Comparison of ENCODE assay signal across 14 cellular contexts in genomic region chr1:60942896-60943633, GRCh38.
DNase-seq lines count a peak whose midpoint lies in the region; ATAC-seq and TF ChIP-seq lines count a peak whose summit lies in the region.
"Had no signal": no experiment of that assay in that cellular context is flagged by ENCODE, and none has a peak within 500 bp of the region (broad histone marks: within the 10 kb centered on the region; RNA-seq: fewer than 3 reads in every experiment).

No MANE protein-coding gene starts in this region.

- no peaks in the 10 kb centered on the region for H3K27me3 ChIP-seq in Karpas-422 (ENCODE audit: low read length)
- H3K27me3 ChIP-seq: SJCRH30 had no signal

- H3K4me1 ChIP-seq in Karpas-422 (ENCODE audit: low read length), result peaks cover 8% of the 10 kb centered on the region
- H3K4me1 ChIP-seq: HAP-1, SJCRH30 had no signal

- no peaks in the 10 kb centered on the region for H3K9me3 ChIP-seq in Karpas-422 (ENCODE audit: low read length)
- H3K9me3 ChIP-seq: HAP-1, SJCRH30 had no signal

- H3K9me2 ChIP-seq in Karpas-422 (replicated peaks; ENCODE audit: insufficient read depth, low read length), result no peaks in the 10 kb centered on the region

- no peak overlapping the region for H3K9ac ChIP-seq in Karpas-422 (ENCODE audit: low read length)

- H3K4me2 ChIP-seq in Karpas-422 (ENCODE audit: low read depth, low read length, poor library complexity, severe bottlenecking), result no peak overlapping the region

- no peaks in the 10 kb centered on the region for H3K36me3 Mint-ChIP-seq in natural killer cell treated with Interleukin-12 subunit alpha and Interleukin-12 subunit beta and Interleukin-15 and Interleukin-18, amount 100 ng/mL, for 72 hours

- H3K4me3 ChIP-seq in Karpas-422 (ENCODE audit: low read length), result no peak overlapping the region
- H3K4me3 ChIP-seq: HAP-1, SJCRH30 had no signal

- no peak for TF ChIP-seq CTCF in GM13977 (IDR thresholded peaks at IDR 0.05; ENCODE audit: extremely low read depth, insufficient read depth, missing control alignments)

- H3K27me3 Mint-ChIP-seq in natural killer cell treated with Interleukin-12 subunit alpha and Interleukin-12 subunit beta and Interleukin-15 and Interleukin-18, amount 100 ng/mL, for 72 hours, result peaks cover 17 to 26% of the 10 kb centered on the region in 2 donors

- H3K4me1 Mint-ChIP-seq in natural killer cell treated with Interleukin-12 subunit alpha and Interleukin-12 subunit beta and Interleukin-15 and Interleukin-18, amount 100 ng/mL, for 72 hours (ENCODE audit: low read depth in 2 of 2), result no peaks in the 10 kb centered on the region

- H3K27ac ChIP-seq in Karpas-422 (ENCODE audit: low read length), result no peak overlapping the region
- H3K27ac ChIP-seq: SJCRH30 had no signal

- DNase-seq in GM13977 (ENCODE audit: low spot score), result peak; percentile 8
- DNase-seq in Karpas-422, result peak; percentile 60
- peak; percentile 5 for DNase-seq in iPS DF 19.7 (ENCODE audit: low read depth, low spot score)
- DNase-seq in natural killer cell treated with Interleukin-12 subunit alpha and Interleukin-12 subunit beta and Interleukin-15 and Interleukin-18, amount 100 ng/mL, for 72 hours (ENCODE audit: low spot score), result no peak
- DNase-seq in stimulated activated CD4-positive, alpha-beta T cell treated with anti-CD3 and anti-CD28 coated beads, Interleukin-2, amount 100 ng/mL, for 48 hours, result no peak
- DNase-seq in putamen (ENCODE audit: low spot score), result no peak
- DNase-seq: activated CD4-positive, alpha-beta T cell treated with anti-CD3 and anti-CD28 coated beads, Interleukin-2, amount 50 U/mL, for 48 hours; CD4-positive, alpha-beta T cell; effector CD8-positive, alpha-beta T cell; hippocampal formation; SJCRH30 had no signal

- H3K79me2 ChIP-seq in Karpas-422 (ENCODE audit: low read length), result no peaks in the 10 kb centered on the region

- H4K20me1 ChIP-seq in Karpas-422 (ENCODE audit: insufficient read depth, low read depth, low read length), result no peaks in the 10 kb centered on the region

- ATAC-seq in GM21526 (IDR thresholded peaks at IDR 0.05; ENCODE audit: low FRiP score, unreplicated experiment) (peak; percentile 98), HG03342 (IDR thresholded peaks at IDR 0.05; ENCODE audit: unreplicated experiment) (no peak)
- no peak for ATAC-seq in natural killer cell treated with Interleukin-12 subunit alpha and Interleukin-12 subunit beta and Interleukin-15 and Interleukin-18, amount 100 ng/mL, for 72 hours

- H3K36me3 ChIP-seq in Karpas-422 (ENCODE audit: insufficient read depth, low read length), result no peaks in the 10 kb centered on the region
- H3K36me3 ChIP-seq: HAP-1, SJCRH30 had no signal

- in situ Hi-C loops in GM13977 (cut with MboI; ENCODE audit: low pct_unique_long_range_greater_than_20kb, low sequenced_read_pairs, unreplicated experiment), result no loop called here

- H3K4me3 Mint-ChIP-seq in natural killer cell treated with Interleukin-12 subunit alpha and Interleukin-12 subunit beta and Interleukin-15 and Interleukin-18, amount 100 ng/mL, for 72 hours, result no peak overlapping the region
- H3K4me3 Mint-ChIP-seq: CD4-positive, alpha-beta T cell had no signal

- H3K27ac Mint-ChIP-seq in natural killer cell treated with Interleukin-12 subunit alpha and Interleukin-12 subunit beta and Interleukin-15 and Interleukin-18, amount 100 ng/mL, for 72 hours, result no peak overlapping the region
- H3K27ac Mint-ChIP-seq: CD4-positive, alpha-beta T cell had no signal

- no peak overlapping the region for H2AFZ ChIP-seq in Karpas-422 (ENCODE audit: low read length)

- H3K9me3 Mint-ChIP-seq in natural killer cell treated with Interleukin-12 subunit alpha and Interleukin-12 subunit beta and Interleukin-15 and Interleukin-18, amount 100 ng/mL, for 72 hours, result no peaks in the 10 kb centered on the region
- H3K9me3 Mint-ChIP-seq: CD4-positive, alpha-beta T cell had no signal

Comparison
In these comparisons a context has a peak if more than half of its experiments do, and no peak if none do; other contexts are left out.
1. DNase-seq: peak in GM13977 (single experiment), Karpas-422 (single experiment) and iPS DF 19.7 (single experiment); none in natural killer cell treated with Interleukin-12 subunit alpha and Interleukin-12 subunit beta and Interleukin-15 and Interleukin-18, amount 100 ng/mL, for 72 hours (single experiment), stimulated activated CD4-positive, alpha-beta T cell treated with anti-CD3 and anti-CD28 coated beads, Interleukin-2, amount 100 ng/mL, for 48 hours (0 of 2) and putamen (single experiment).